In the genomic region with DNA sequence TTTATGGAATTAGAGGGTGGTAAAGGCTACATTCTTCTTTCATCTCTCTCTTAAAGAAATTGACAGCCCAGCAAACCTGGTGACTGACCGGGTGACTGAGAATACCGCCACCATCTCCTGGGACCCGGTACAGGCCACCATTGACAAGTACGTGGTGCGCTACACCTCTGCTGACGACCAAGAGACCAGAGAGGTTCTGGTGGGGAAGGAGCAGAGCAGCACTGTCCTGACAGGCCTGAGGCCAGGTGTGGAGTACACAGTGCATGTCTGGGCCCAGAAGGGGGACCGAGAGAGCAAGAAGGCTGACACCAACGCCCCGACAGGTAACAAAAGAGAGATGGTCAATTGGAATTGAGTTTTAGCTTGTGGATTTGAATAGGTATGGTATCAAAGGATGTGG, we compare ENCODE assay signal across 37 cellular contexts. TPM values are rescaled to one million over a fixed set of nuclear protein-coding genes. Genes with fewer than 3 reads are reported as not detected.
"Had no signal": no experiment of that assay in that cellular context is flagged by ENCODE, and none has a peak within 500 bp of the region (broad histone marks: within the 10 kb centered on the region; RNA-seq: fewer than 3 reads in every experiment).

No MANE protein-coding gene starts in this region.

- H3K4me1 ChIP-seq: ascending aorta had no signal

- H3K27ac Mint-ChIP-seq: activated CD4-positive, alpha-beta memory T cell treated with anti-CD3 and anti-CD28 coated beads, Interleukin-2, amount 10 ng/mL, durations not matched to agents 7 days and 5 days; activated CD4-positive, alpha-beta T cell treated with anti-CD3 and anti-CD28 coated beads for 36 hours; activated CD4-positive, alpha-beta T cell treated with anti-CD3 and anti-CD28 coated beads, Interleukin-2, amount 10 ng/mL, durations not matched to agents 7 days and 5 days; activated CD8-positive, alpha-beta memory T cell treated with anti-CD3 and anti-CD28 coated beads, Interleukin-2, amount 10 ng/mL, durations not matched to agents 7 days and 5 days; activated CD8-positive, alpha-beta T cell treated with anti-CD3 and anti-CD28 coated beads, Interleukin-2, amount 10 ng/mL, durations not matched to agents 7 days and 5 days; activated naive CD8-positive, alpha-beta T cell; activated naive CD8-positive, alpha-beta T cell treated with anti-CD3 and anti-CD28 coated beads, Interleukin-2, amount 10 ng/mL, durations not matched to agents 7 days and 5 days; activated naive CD8-positive, alpha-beta T cell treated with anti-CD3 and anti-CD28 coated beads, Interleukin-2, amount 50 U/mL, for 24 hours; activated T-cell treated with anti-CD3 and anti-CD28 coated beads, Interleukin-2, amount 50 U/mL, for 24 hours; activated T-helper 2 cell treated with anti-CD3 and anti-CD28 coated beads, Interferon-gamma antibody, Interleukin-2, Interleukin-4, amounts not matched to agents 10 μg/mL and 5 μg/mL and 100 μg/mL, durations not matched to agents 14 hours and 24 hours and 36 hours; brain; T-helper 1 cell treated with Interleukin-12 subunit alpha and Interleukin-12 subunit beta and Interleukin-4 antibody, amounts not matched to agents 30 μg/mL and 1 μg/mL, for 36 hours; T-helper 2 cell treated with Interferon-gamma antibody and Interleukin-4, amounts not matched to agents 5 μg/mL and 100 μg/mL, for 36 hours had no signal

- H3K4me3 ChIP-seq: ascending aorta, cardiac muscle cell had no signal

- H3K4me1 Mint-ChIP-seq: activated CD4-positive, alpha-beta memory T cell treated with anti-CD3 and anti-CD28 coated beads, Interleukin-2, amount 10 ng/mL, durations not matched to agents 7 days and 5 days; activated CD4-positive, alpha-beta T cell treated with anti-CD3 and anti-CD28 coated beads for 36 hours; activated CD4-positive, alpha-beta T cell treated with anti-CD3 and anti-CD28 coated beads, Interleukin-2, amount 10 ng/mL, durations not matched to agents 7 days and 5 days; activated CD8-positive, alpha-beta memory T cell treated with anti-CD3 and anti-CD28 coated beads, Interleukin-2, amount 10 ng/mL, durations not matched to agents 7 days and 5 days; activated naive CD8-positive, alpha-beta T cell treated with anti-CD3 and anti-CD28 coated beads, Interleukin-2, amount 10 ng/mL, durations not matched to agents 7 days and 5 days; activated naive CD8-positive, alpha-beta T cell treated with anti-CD3 and anti-CD28 coated beads, Interleukin-2, amount 50 U/mL, for 24 hours; brain; central memory CD8-positive, alpha-beta T cell had no signal

- H3K27me3 ChIP-seq: ascending aorta, cardiac muscle cell had no signal

- H3K36me3 Mint-ChIP-seq: activated CD8-positive, alpha-beta memory T cell treated with anti-CD3 and anti-CD28 coated beads, Interleukin-2, amount 10 ng/mL, durations not matched to agents 7 days and 5 days; activated naive CD8-positive, alpha-beta T cell; activated naive CD8-positive, alpha-beta T cell treated with anti-CD3 and anti-CD28 coated beads, Interleukin-2, amount 10 ng/mL, durations not matched to agents 7 days and 5 days; brain had no signal

- DNase-seq: activated CD4-positive, alpha-beta memory T cell treated with anti-CD3 and anti-CD28 coated beads, Interleukin-2, amount 10 ng/mL, durations not matched to agents 7 days and 5 days; activated CD4-positive, alpha-beta T cell treated with anti-CD3 and anti-CD28 coated beads for 1 hour; activated CD4-positive, alpha-beta T cell treated with anti-CD3 and anti-CD28 coated beads for 36 hours; activated CD4-positive, alpha-beta T cell treated with anti-CD3 and anti-CD28 coated beads for 48 hours; activated CD4-positive, alpha-beta T cell treated with anti-CD3 and anti-CD28 coated beads, Interleukin-2, amount 10 ng/mL, durations not matched to agents 7 days and 5 days; activated CD4-positive, alpha-beta T cell treated with anti-CD3 and anti-CD28 coated beads, Interleukin-2, amount 50 U/mL, for 48 hours; activated CD4-positive, CD25-positive, alpha-beta regulatory T cell; activated CD8-positive, alpha-beta memory T cell treated with anti-CD3 and anti-CD28 coated beads for 24 hours; activated CD8-positive, alpha-beta memory T cell treated with anti-CD3 and anti-CD28 coated beads, Interleukin-2, amount 10 ng/mL, durations not matched to agents 7 days and 5 days; activated CD8-positive, alpha-beta memory T cell treated with anti-CD3 and anti-CD28 coated beads, Interleukin-2, amount 50 U/mL, for 48 hours; activated CD8-positive, alpha-beta T cell treated with anti-CD3 and anti-CD28 coated beads, Interleukin-2, amount 10 ng/mL, durations not matched to agents 7 days and 5 days; activated effector memory CD4-positive, alpha-beta T cell treated with Interleukin-2 at 50 U/mL for 16 hours; activated gamma-delta T cell; activated naive CD4-positive, alpha-beta T cell treated with anti-CD3 and anti-CD28 coated beads, Interleukin-2, amount 50 U/mL, for 16 hours; activated naive CD4-positive, alpha-beta T cell treated with Interleukin-2 at 50 U/mL for 16 hours; activated naive CD8-positive, alpha-beta T cell treated with anti-CD3 and anti-CD28 coated beads, Interleukin-2, amount 10 ng/mL, durations not matched to agents 7 days and 5 days; activated naive CD8-positive, alpha-beta T cell treated with anti-CD3 and anti-CD28 coated beads, Interleukin-2, amount 50 U/mL, for 24 hours; activated T-cell treated with anti-CD3 and anti-CD28 coated beads, Interleukin-2, amount 50 U/mL, for 24 hours; activated T-cell treated with anti-CD3 and anti-CD28 coated beads, Interleukin-2, amount 50 U/mL, for 48 hours; amygdala; anterior cingulate cortex; caudate nucleus; cerebellar nuclear complex; T-helper 1 cell; T-helper 2 cell; T-helper 9 cell had no signal

- H3K36me3 ChIP-seq: ascending aorta, cardiac muscle cell had no signal

- H3K27me3 Mint-ChIP-seq: activated CD4-positive, alpha-beta memory T cell treated with anti-CD3 and anti-CD28 coated beads, Interleukin-2, amount 10 ng/mL, durations not matched to agents 7 days and 5 days; activated CD4-positive, alpha-beta T cell treated with anti-CD3 and anti-CD28 coated beads for 36 hours; activated naive CD8-positive, alpha-beta T cell treated with anti-CD3 and anti-CD28 coated beads, Interleukin-2, amount 10 ng/mL, durations not matched to agents 7 days and 5 days; activated T-cell treated with anti-CD3 and anti-CD28 coated beads, Interleukin-2, amount 50 U/mL, for 24 hours; brain; central memory CD8-positive, alpha-beta T cell had no signal

- H3K27ac ChIP-seq: ascending aorta, cardiac muscle cell, VCaP had no signal

- ATAC-seq: activated CD4-positive, alpha-beta T cell treated with anti-CD3 and anti-CD28 coated beads for 36 hours; activated CD4-positive, CD25-positive, alpha-beta regulatory T cell treated with anti-CD3 and anti-CD28 coated beads, Interleukin-2, amount 50 U/mL, for 24 hours; activated CD8-positive, alpha-beta memory T cell treated with anti-CD3 and anti-CD28 coated beads, Interleukin-2, amount 10 ng/mL, durations not matched to agents 7 days and 5 days; activated CD8-positive, alpha-beta T cell treated with anti-CD3 and anti-CD28 coated beads, Interleukin-2, amount 10 ng/mL, durations not matched to agents 7 days and 5 days; activated naive CD8-positive, alpha-beta T cell treated with anti-CD3 and anti-CD28 coated beads, Interleukin-2, amount 50 U/mL, for 24 hours had no signal

- H3K9me3 ChIP-seq: ascending aorta had no signal

- H3K9me3 Mint-ChIP-seq: activated CD4-positive, alpha-beta memory T cell treated with anti-CD3 and anti-CD28 coated beads, Interleukin-2, amount 10 ng/mL, durations not matched to agents 7 days and 5 days; activated CD4-positive, alpha-beta T cell treated with anti-CD3 and anti-CD28 coated beads, Interleukin-2, amount 10 ng/mL, durations not matched to agents 7 days and 5 days; activated naive CD8-positive, alpha-beta T cell treated with anti-CD3 and anti-CD28 coated beads, Interleukin-2, amount 10 ng/mL, durations not matched to agents 7 days and 5 days; activated naive CD8-positive, alpha-beta T cell treated with anti-CD3 and anti-CD28 coated beads, Interleukin-2, amount 50 U/mL, for 24 hours; activated T-cell treated with anti-CD3 and anti-CD28 coated beads, Interleukin-2, amount 50 U/mL, for 24 hours; activated T-helper 2 cell treated with anti-CD3 and anti-CD28 coated beads, Interferon-gamma antibody, Interleukin-2, Interleukin-4, amounts not matched to agents 10 μg/mL and 5 μg/mL and 100 μg/mL, durations not matched to agents 14 hours and 24 hours and 36 hours; brain; central memory CD8-positive, alpha-beta T cell; T-helper 1 cell treated with Interleukin-12 subunit alpha and Interleukin-12 subunit beta and Interleukin-4 antibody, amounts not matched to agents 30 μg/mL and 1 μg/mL, for 36 hours; T-helper 2 cell treated with Interferon-gamma antibody and Interleukin-4, amounts not matched to agents 5 μg/mL and 100 μg/mL, for 36 hours had no signal

- H3K4me3 Mint-ChIP-seq: activated CD4-positive, alpha-beta memory T cell treated with anti-CD3 and anti-CD28 coated beads, Interleukin-2, amount 10 ng/mL, durations not matched to agents 7 days and 5 days; activated CD4-positive, alpha-beta T cell treated with anti-CD3 and anti-CD28 coated beads for 36 hours; activated CD4-positive, alpha-beta T cell treated with anti-CD3 and anti-CD28 coated beads, Interleukin-2, amount 10 ng/mL, durations not matched to agents 7 days and 5 days; activated CD8-positive, alpha-beta memory T cell treated with anti-CD3 and anti-CD28 coated beads, Interleukin-2, amount 10 ng/mL, durations not matched to agents 7 days and 5 days; activated CD8-positive, alpha-beta T cell treated with anti-CD3 and anti-CD28 coated beads, Interleukin-2, amount 10 ng/mL, durations not matched to agents 7 days and 5 days; activated naive CD8-positive, alpha-beta T cell; activated naive CD8-positive, alpha-beta T cell treated with anti-CD3 and anti-CD28 coated beads, Interleukin-2, amount 10 ng/mL, durations not matched to agents 7 days and 5 days; activated naive CD8-positive, alpha-beta T cell treated with anti-CD3 and anti-CD28 coated beads, Interleukin-2, amount 50 U/mL, for 24 hours; activated T-cell treated with anti-CD3 and anti-CD28 coated beads, Interleukin-2, amount 50 U/mL, for 24 hours; brain; central memory CD8-positive, alpha-beta T cell; T-helper 1 cell treated with Interleukin-12 subunit alpha and Interleukin-12 subunit beta and Interleukin-4 antibody, amounts not matched to agents 30 μg/mL and 1 μg/mL, for 36 hours; T-helper 2 cell treated with Interferon-gamma antibody and Interleukin-4, amounts not matched to agents 5 μg/mL and 100 μg/mL, for 36 hours had no signal

RNA-seq across cellular contexts. Expression of a gene that starts 29.7 kb away (rescaled TPM):
- total RNA-seq: activated CD4-positive, alpha-beta memory T cell treated with anti-CD3 and anti-CD28 coated beads, Interleukin-2, amount 10 ng/mL, durations not matched to agents 7 days and 5 days; activated CD4-positive, alpha-beta T cell treated with anti-CD3 and anti-CD28 coated beads, Interleukin-2, amount 10 ng/mL, durations not matched to agents 7 days and 5 days; activated CD8-positive, alpha-beta memory T cell treated with anti-CD3 and anti-CD28 coated beads, Interleukin-2, amount 10 ng/mL, durations not matched to agents 7 days and 5 days; activated CD8-positive, alpha-beta T cell treated with anti-CD3 and anti-CD28 coated beads, Interleukin-2, amount 10 ng/mL, durations not matched to agents 7 days and 5 days; activated naive CD8-positive, alpha-beta T cell treated with anti-CD3 and anti-CD28 coated beads, Interleukin-2, amount 10 ng/mL, durations not matched to agents 7 days and 5 days; activated T-helper 2 cell treated with anti-CD3 and anti-CD28 coated beads, Interferon-gamma antibody, Interleukin-2, Interleukin-4, amounts not matched to agents 10 μg/mL and 5 μg/mL and 100 μg/mL, durations not matched to agents 14 hours and 24 hours and 36 hours; bronchial epithelial cell; cardiac muscle cell had no signal
- polyA plus RNA-seq: cardiac muscle cell had no signal
